In genomic region chr3:49856181-49857005, GRCh38 we compare ENCODE assay signal across 8 cellular contexts. TPM values are rescaled to one million over a fixed set of nuclear protein-coding genes. Genes with fewer than 3 reads are reported as not detected.
DNase-seq lines count a peak whose midpoint lies in the region; ATAC-seq and TF ChIP-seq lines count a peak whose summit lies in the region.

Gene TRAIP (minus strand): TSS chr3:49856564. CDS start chr3:49856453, 111 bp downstream.

- H3K36me3 ChIP-seq in HUES64 (ENCODE audit: insufficient read depth, low read length) (peaks cover 20% of the 10 kb centered on the region), OCI-LY3 (replicated peaks; ENCODE audit: low read depth, low read length) (no peaks in the 10 kb centered on the region)

- H2AFZ ChIP-seq in OCI-LY3 (ENCODE audit: low read depth, low read length) = peak within 1 kb of the TSS; percentile 82

- peak within 1 kb of the TSS; percentile 95 for H3K4me2 ChIP-seq in OCI-LY3 (ENCODE audit: low read length)

- H3K27ac ChIP-seq in HUES64 (ENCODE audit: low read depth, low read length) (peak within 1 kb of the TSS; percentile 61), OCI-LY3 (ENCODE audit: low read length) (no peak within 1 kb of the TSS)

- 6% methylated on average over 52 of the region's 52 CpGs for WGBS in HUES64

- H3K9me3 ChIP-seq in HUES64 (ENCODE audit: insufficient read depth, low read depth, low read length) = no peaks in the 10 kb centered on the region
- no peaks in the 10 kb centered on the region for H3K9me3 ChIP-seq in OCI-LY3 (ENCODE audit: insufficient read depth, low read length)

- H4K20me1 ChIP-seq in OCI-LY3 (ENCODE audit: insufficient read depth, low read length) = no peaks in the 10 kb centered on the region

- ATAC-seq in GM21515 (IDR thresholded peaks at IDR 0.05; ENCODE audit: unreplicated experiment) = peak; percentile 95

- TF ChIP-seq CTCF in OCI-LY3 (IDR thresholded peaks at IDR 0.05; ENCODE audit: low read depth, low read length) = peak; percentile 17

- 0 out of 2 replicates have a peak, but pooled peaks cover 7% of the 10 kb centered on the region for H3K4me1 ChIP-seq in HUES64 (ENCODE audit: insufficient read depth, low read length)
- H3K4me1 ChIP-seq in OCI-LY3 (ENCODE audit: low read length) = peaks cover 10% of the 10 kb centered on the region

- peak within 1 kb of the TSS; percentile 78 for H3K9ac ChIP-seq in HUES64 (ENCODE audit: low read depth, low read length)
- peak within 1 kb of the TSS; percentile 67 for H3K9ac ChIP-seq in OCI-LY3 (ENCODE audit: low read length)

- H3K4me3 ChIP-seq in HUES64 (ENCODE audit: low read length) = peak within 1 kb of the TSS; percentile 76
- peak within 1 kb of the TSS; percentile 82 for H3K4me3 ChIP-seq in OCI-LY3 (ENCODE audit: low read length)

- H3K79me2 ChIP-seq in OCI-LY3 (ENCODE audit: low read length) = peaks cover 25% of the 10 kb centered on the region

- H3K27me3 ChIP-seq in HUES64 (ENCODE audit: insufficient read depth, low read length) = no peaks in the 10 kb centered on the region
- no peaks in the 10 kb centered on the region for H3K27me3 ChIP-seq in OCI-LY3 (ENCODE audit: low read depth, low read length)

- peak; percentile 97 for DNase-seq in DMS 273 (lab: John Stamatoyannopoulos, UW; ENCODE audit: unreplicated experiment)
- peak; percentile 97 for DNase-seq in activated CD8-positive, alpha-beta memory T cell treated with anti-CD3 and anti-CD28 coated beads, Interleukin-2, amount 50 U/mL, for 48 hours
- DNase-seq in epidermal melanocyte (ENCODE audit: insufficient read length, low spot score) = peak; percentile 99
- peak; percentile 93 for DNase-seq in middle frontal gyrus (ENCODE audit: extremely low spot score, low spot score)
- peak; percentile 88 to 89 for DNase-seq in stimulated activated CD8-positive, alpha-beta memory T cell treated with anti-CD3 and anti-CD28 coated beads, Interleukin-2, amount 100 ng/mL, for 1 hour (ENCODE audit: low read depth in 2 of 2)

RNA-seq across cellular contexts. Expression of gene TRAIP, which starts in this region (rescaled TPM):
- 18.4 TPM for polyA plus RNA-seq in HUES64 (2013, experiment 1 of 2)
- polyA plus RNA-seq in HUES64 (2013, experiment 2 of 2) = 19.6 TPM
